27 cellular contexts compared by ENCODE assay signal in the genomic region with DNA sequence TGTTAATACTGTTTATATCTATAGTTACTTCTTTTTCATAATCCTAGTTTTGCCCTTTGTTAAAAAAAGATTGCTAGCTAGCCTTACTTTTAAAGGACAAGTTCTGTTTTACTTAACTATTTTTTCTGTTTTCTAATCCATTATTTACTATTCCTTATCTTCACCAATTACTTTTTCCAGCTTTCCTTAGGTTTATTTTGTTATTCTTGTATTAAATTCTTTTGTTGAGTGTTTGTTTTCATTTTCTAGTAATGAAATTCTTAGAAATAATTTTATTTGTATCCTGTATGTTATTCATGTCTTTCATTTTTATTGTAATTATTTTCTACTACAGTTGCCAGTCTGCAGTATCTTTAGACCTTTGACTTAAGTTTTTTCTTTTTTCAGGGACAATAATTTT.
"Had no signal": no experiment of that assay in that cellular context is flagged by ENCODE, and none has a peak within 500 bp of the region (broad histone marks: within the 10 kb centered on the region; RNA-seq: fewer than 3 reads in every experiment).

No MANE protein-coding gene starts in this region.

- H3K4me1 ChIP-seq: neural progenitor cell, prostate gland, stomach, testis, thyroid gland, transverse colon, upper lobe of left lung, vagina had no signal

- H3K4me3 ChIP-seq: hepatocyte, left ventricle myocardium inferior, lung, neural progenitor cell, prostate gland, skin epidermis, stomach, testis, thyroid gland, transverse colon, upper lobe of left lung, vagina had no signal

- H3K36me3 ChIP-seq: neural progenitor cell, prostate gland, thyroid gland, transverse colon had no signal

- ATAC-seq: natural killer cell; right cardiac atrium; sciatic nerve; stimulated activated naive B cell treated with anti-CD40 and anti-IgM and Interleukin-4, amounts not matched to agents 10 μg/mL and 1 μg/mL and 100 μg/mL, for 72 hours; stimulated activated naive CD8-positive, alpha-beta T cell treated with anti-CD3 and anti-CD28 coated beads, Interleukin-15, Interleukin-2, amounts not matched to agents 100 U/mL and 50 U/mL, for 24 hours had no signal

- H3K9me3 ChIP-seq: left ventricle myocardium inferior, neutrophil, prostate gland, stomach, testis, thyroid gland, transverse colon, upper lobe of left lung, vagina had no signal

- DNase-seq: left ventricle myocardium inferior; mesendoderm; naive B cell; natural killer cell; nephron progenitor cell; occipital lobe; retina; right cardiac atrium; stimulated activated CD4-positive, alpha-beta T cell treated with anti-CD3 and anti-CD28 coated beads, Interleukin-12 subunit alpha, Interleukin-12 subunit beta, amount 100 ng/mL, for 4 hours; stimulated activated CD4-positive, alpha-beta T cell treated with anti-CD3 and anti-CD28 coated beads, Interleukin-15, amount 100 ng/mL, for 24 hours; stimulated activated CD4-positive, alpha-beta T cell treated with anti-CD3 and anti-CD28 coated beads, Interleukin-2, amount 100 ng/mL, for 24 hours; stimulated activated CD4-positive, alpha-beta T cell treated with anti-CD3 and anti-CD28 coated beads, Interleukin-4, amount 100 ng/mL, for 1 hour; stimulated activated naive B cell treated with anti-CD40 and anti-IgM and Interleukin-4, amounts not matched to agents 10 μg/mL and 1 μg/mL and 100 μg/mL, for 72 hours; stimulated activated naive CD8-positive, alpha-beta T cell treated with anti-CD3 and anti-CD28 coated beads, Interleukin-15, Interleukin-2, amounts not matched to agents 100 U/mL and 50 U/mL, for 24 hours; stomach; testis; transverse colon; upper lobe of left lung had no signal

- H3K27ac ChIP-seq: hepatocyte, left ventricle myocardium inferior, neural progenitor cell, neutrophil, prostate gland, skin epidermis, stomach, testis, thyroid gland, transverse colon, upper lobe of left lung, vagina had no signal

- H3K9ac ChIP-seq: neural progenitor cell had no signal
